In the genomic region with DNA sequence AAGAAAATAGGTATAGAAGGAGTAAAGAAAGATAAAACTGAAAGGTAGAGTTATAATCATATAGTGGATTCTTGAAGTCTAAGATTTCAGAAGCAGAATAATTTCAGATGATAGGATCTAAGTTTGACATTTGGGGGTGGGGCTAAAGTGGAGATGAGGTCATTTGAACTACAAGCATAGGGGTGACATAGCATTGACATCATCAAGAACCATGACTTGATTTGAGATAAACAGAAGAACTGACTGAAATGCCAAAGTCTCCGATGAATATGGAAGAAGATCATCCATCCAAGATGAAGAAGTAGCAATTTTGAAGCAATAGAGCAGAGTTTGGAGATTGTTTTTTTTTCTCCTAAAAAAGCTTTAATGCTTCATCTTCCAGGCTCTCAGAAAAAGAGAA, we compare ENCODE assay signal across 1 cellular context.
TF ChIP-seq lines count a peak whose summit lies in the region.

No MANE protein-coding gene starts in this region.

TF ChIP-seq in K562, 482 proteins besides CTCF, POLR2A, EP300 and RAD21 (continued from another document):
- TF ChIP-seq JUN (IDR thresholded peaks at IDR 0.05; ENCODE audit: borderline replicate concordance, low read depth, low read length) (peak; percentile 67), JUN (CRISPR knock-in tag; IDR thresholded peaks at IDR 0.05; ENCODE audit: borderline replicate concordance) (no peak), CBFA2T3 (IDR thresholded peaks at IDR 0.05) (no peak), ATF7 (IDR thresholded peaks at IDR 0.05) (peak; percentile 88), CREM (IDR thresholded peaks at IDR 0.05; ENCODE audit: low read depth) (peak; percentile 87), JUND (IDR thresholded peaks at IDR 0.05; ENCODE audit: borderline replicate concordance, low read depth, low read length) (peak; percentile 71; the same call in 1 of the 2 replicates), JUND (tag; IDR thresholded peaks at IDR 0.05; ENCODE audit: borderline replicate concordance, low read depth, low read length) (peak; percentile 73; the same call in 2 of the 3 replicates), PKNOX1 (IDR thresholded peaks at IDR 0.05) (0 out of 2 replicates have a peak, but pooled peaks have one; percentile 16), HOXB6 (CRISPR knock-in tag; IDR thresholded peaks at IDR 0.05; ENCODE audit: borderline replicate concordance) (no peak), SNIP1 (IDR thresholded peaks at IDR 0.05; ENCODE audit: low read depth) (no peak), TBP (optimal IDR thresholded peaks at IDR 0.05; ENCODE audit: low read depth, low read length) (no peak), MEIS2 (IDR thresholded peaks at IDR 0.05; ENCODE audit: partially characterized antibody) (peak; percentile 21), ZNF143 (CRISPR knock-in tag; IDR thresholded peaks at IDR 0.05) (no peak), KDM1A (IDR thresholded peaks at IDR 0.05) (no peak), ZHX1 (conservative IDR thresholded peaks at IDR 0.05; ENCODE audit: low read length) (no peak), ATF1 (CRISPR knock-in tag; IDR thresholded peaks at IDR 0.05) (no peak), ATF1 (tag; IDR thresholded peaks at IDR 0.05) (peak; percentile 82), MCM5 (IDR thresholded peaks at IDR 0.05; ENCODE audit: low read depth) (no peak), ZNF121 (CRISPR knock-in tag; conservative IDR thresholded peaks at IDR 0.05) (no peak), SOX6 (IDR thresholded peaks at IDR 0.05) (no peak), KHSRP (IDR thresholded peaks at IDR 0.05) (peak; percentile 44; the same call in 1 of the 2 replicates)
- TF ChIP-seq, protein P1, sequence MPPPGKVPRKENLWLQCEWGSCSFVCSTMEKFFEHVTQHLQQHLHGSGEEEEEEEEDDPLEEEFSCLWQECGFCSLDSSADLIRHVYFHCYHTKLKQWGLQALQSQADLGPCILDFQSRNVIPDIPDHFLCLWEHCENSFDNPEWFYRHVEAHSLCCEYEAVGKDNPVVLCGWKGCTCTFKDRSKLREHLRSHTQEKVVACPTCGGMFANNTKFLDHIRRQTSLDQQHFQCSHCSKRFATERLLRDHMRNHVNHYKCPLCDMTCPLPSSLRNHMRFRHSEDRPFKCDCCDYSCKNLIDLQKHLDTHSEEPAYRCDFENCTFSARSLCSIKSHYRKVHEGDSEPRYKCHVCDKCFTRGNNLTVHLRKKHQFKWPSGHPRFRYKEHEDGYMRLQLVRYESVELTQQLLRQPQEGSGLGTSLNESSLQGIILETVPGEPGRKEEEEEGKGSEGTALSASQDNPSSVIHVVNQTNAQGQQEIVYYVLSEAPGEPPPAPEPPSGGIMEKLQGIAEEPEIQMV (tag; conservative IDR thresholded peaks at IDR 0.05; ENCODE audit: low read depth): no peak
- TF ChIP-seq, protein P2, sequence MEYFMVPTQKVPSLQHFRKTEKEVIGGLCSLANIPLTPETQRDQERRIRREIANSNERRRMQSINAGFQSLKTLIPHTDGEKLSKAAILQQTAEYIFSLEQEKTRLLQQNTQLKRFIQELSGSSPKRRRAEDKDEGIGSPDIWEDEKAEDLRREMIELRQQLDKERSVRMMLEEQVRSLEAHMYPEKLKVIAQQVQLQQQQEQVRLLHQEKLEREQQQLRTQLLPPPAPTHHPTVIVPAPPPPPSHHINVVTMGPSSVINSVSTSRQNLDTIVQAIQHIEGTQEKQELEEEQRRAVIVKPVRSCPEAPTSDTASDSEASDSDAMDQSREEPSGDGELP (CRISPR knock-in tag; IDR thresholded peaks at IDR 0.05; ENCODE audit: borderline replicate concordance): no peak
- TF ChIP-seq, protein P3, sequence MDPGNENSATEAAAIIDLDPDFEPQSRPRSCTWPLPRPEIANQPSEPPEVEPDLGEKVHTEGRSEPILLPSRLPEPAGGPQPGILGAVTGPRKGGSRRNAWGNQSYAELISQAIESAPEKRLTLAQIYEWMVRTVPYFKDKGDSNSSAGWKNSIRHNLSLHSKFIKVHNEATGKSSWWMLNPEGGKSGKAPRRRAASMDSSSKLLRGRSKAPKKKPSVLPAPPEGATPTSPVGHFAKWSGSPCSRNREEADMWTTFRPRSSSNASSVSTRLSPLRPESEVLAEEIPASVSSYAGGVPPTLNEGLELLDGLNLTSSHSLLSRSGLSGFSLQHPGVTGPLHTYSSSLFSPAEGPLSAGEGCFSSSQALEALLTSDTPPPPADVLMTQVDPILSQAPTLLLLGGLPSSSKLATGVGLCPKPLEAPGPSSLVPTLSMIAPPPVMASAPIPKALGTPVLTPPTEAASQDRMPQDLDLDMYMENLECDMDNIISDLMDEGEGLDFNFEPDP (CRISPR knock-in tag; IDR thresholded peaks at IDR 0.05): no peak
- TF ChIP-seq, protein P4, sequence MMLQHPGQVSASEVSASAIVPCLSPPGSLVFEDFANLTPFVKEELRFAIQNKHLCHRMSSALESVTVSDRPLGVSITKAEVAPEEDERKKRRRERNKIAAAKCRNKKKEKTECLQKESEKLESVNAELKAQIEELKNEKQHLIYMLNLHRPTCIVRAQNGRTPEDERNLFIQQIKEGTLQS (IDR thresholded peaks at IDR 0.05): peak; percentile 86
- TF ChIP-seq, protein P4 (CRISPR knock-in tag; conservative IDR thresholded peaks at IDR 0.05): no peak
